8 cellular contexts compared by ENCODE assay signal in the genomic region with DNA sequence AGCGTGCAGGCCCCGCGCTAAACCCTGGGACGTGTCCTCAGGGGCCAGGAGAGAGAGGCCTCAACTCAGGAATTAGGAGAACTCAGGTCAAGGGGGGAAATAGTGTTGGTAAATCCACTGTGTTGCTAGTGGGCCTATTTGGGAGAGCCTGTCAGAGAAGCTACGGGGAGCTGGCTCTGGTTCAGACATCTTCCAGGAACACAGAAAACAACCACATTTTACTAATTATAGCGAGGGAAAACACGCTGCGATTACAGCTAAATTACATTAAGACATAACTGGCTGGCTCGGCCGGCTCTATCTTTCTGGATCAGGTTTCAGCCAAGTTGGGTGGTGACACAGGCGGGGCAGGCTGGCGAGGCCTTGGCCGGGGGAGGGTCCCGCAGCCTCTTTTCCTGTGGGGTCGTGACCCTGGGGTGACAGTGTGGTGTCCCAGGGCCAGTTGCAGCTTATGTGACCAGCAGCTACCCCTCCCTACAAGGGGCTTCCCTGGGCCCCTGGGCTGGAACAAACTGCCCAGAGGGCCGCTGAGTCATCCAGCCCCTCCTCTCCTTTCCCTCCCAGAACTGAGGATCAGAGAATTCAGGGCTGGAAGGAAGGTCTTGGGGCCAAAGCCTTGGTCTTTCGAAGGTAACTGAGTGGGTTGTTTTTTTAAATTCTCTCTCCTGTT.
A peak's percentile ranks its signal among the peaks of the same experiment; 100 is the strongest.
DNase-seq lines count a peak whose midpoint lies in the region; ATAC-seq and TF ChIP-seq lines count a peak whose summit lies in the region.

No MANE protein-coding gene starts in this region.

- H3K9ac ChIP-seq in Karpas-422 (ENCODE audit: low read length) = no peak overlapping the region

- POLR2A ChIA-PET in activated naive CD8-positive, alpha-beta T cell treated with anti-CD3 and anti-CD28 coated beads, Interleukin-2, amount 10 ng/mL, durations not matched to agents 7 days and 5 days (lab: Charles Lee) = no interaction called here

- H3K27me3 ChIP-seq in lung (ENCODE audit: control insufficient read depth, insufficient read depth) (no peaks in the 10 kb centered on the region), Karpas-422 (ENCODE audit: low read length) (no peaks in the 10 kb centered on the region)

- H3K4me2 ChIP-seq in Karpas-422 (ENCODE audit: low read depth, low read length, poor library complexity, severe bottlenecking) = no peak overlapping the region

- no peak for ATAC-seq in activated naive CD8-positive, alpha-beta T cell treated with anti-CD3 and anti-CD28 coated beads, Interleukin-2, amount 10 ng/mL, durations not matched to agents 7 days and 5 days (ENCODE audit: low read depth)
- peak; percentile 83 for ATAC-seq in lung (ENCODE audit: insufficient read depth, low FRiP score)
- ATAC-seq in HG03571 (IDR thresholded peaks at IDR 0.05; ENCODE audit: unreplicated experiment) = no peak

- H3K9me3 Mint-ChIP-seq in activated naive CD8-positive, alpha-beta T cell treated with anti-CD3 and anti-CD28 coated beads, Interleukin-2, amount 10 ng/mL, durations not matched to agents 7 days and 5 days = no peaks in the 10 kb centered on the region
- H3K9me3 Mint-ChIP-seq in activated naive CD8-positive, alpha-beta T cell treated with anti-CD3 and anti-CD28 coated beads for 36 hours = no peaks in the 10 kb centered on the region

- TF ChIP-seq CTCF in choroid plexus epithelial cell (conservative IDR thresholded peaks at IDR 0.05; ENCODE audit: low read depth, low read length) = no peak
- TF ChIP-seq CTCF in lung (IDR thresholded peaks at IDR 0.05; ENCODE audit: control extremely low read depth, extremely low read depth) = no peak

- H3K9me2 ChIP-seq in Karpas-422 (replicated peaks; ENCODE audit: insufficient read depth, low read length) = no peaks in the 10 kb centered on the region

- H3K27me3 Mint-ChIP-seq in activated naive CD8-positive, alpha-beta T cell treated with anti-CD3 and anti-CD28 coated beads, Interleukin-2, amount 10 ng/mL, durations not matched to agents 7 days and 5 days = peaks cover 6% of the 10 kb centered on the region
- H3K27me3 Mint-ChIP-seq in activated naive CD8-positive, alpha-beta T cell treated with anti-CD3 and anti-CD28 coated beads for 36 hours = peaks cover 5% of the 10 kb centered on the region

- H3K27ac Mint-ChIP-seq in activated naive CD8-positive, alpha-beta T cell treated with anti-CD3 and anti-CD28 coated beads, Interleukin-2, amount 10 ng/mL, durations not matched to agents 7 days and 5 days = peak overlapping the region; percentile 46
- H3K27ac Mint-ChIP-seq in activated naive CD8-positive, alpha-beta T cell treated with anti-CD3 and anti-CD28 coated beads for 36 hours = no peak overlapping the region

- peak overlapping the region; percentile 30 for H3K4me3 ChIP-seq in choroid plexus epithelial cell (ENCODE audit: low read depth, low read length)
- H3K4me3 ChIP-seq in lung = no peak overlapping the region
- no peak overlapping the region for H3K4me3 ChIP-seq in Karpas-422 (ENCODE audit: low read length)

- no peaks in the 10 kb centered on the region for H3K79me2 ChIP-seq in Karpas-422 (ENCODE audit: low read length)

- H3K27ac ChIP-seq in lung (ENCODE audit: low read depth in 1 of 2, low read length in 1 of 2) (peak overlapping the region; percentile 65 to 74), Karpas-422 (ENCODE audit: low read length) (no peak overlapping the region)

- no peaks in the 10 kb centered on the region for H3K36me3 ChIP-seq in lung (ENCODE audit: control insufficient read depth in 2 of 2, insufficient read depth in 2 of 2, low read length in 2 of 2)
- H3K36me3 ChIP-seq in Karpas-422 (ENCODE audit: insufficient read depth, low read length) = no peaks in the 10 kb centered on the region

- H3K4me1 ChIP-seq in lung (ENCODE audit: control insufficient read depth in 2 of 2, insufficient read depth in 2 of 2, low read length in 2 of 2) (peaks cover 6 to 19% of the 10 kb centered on the region in 2 donors), Karpas-422 (ENCODE audit: low read length) (no peaks in the 10 kb centered on the region)

- H3K9me3 ChIP-seq in lung (ENCODE audit: control insufficient read depth in 2 of 2, insufficient read depth in 1 of 2, low read length in 1 of 2) (peaks cover 0 to 5% of the 10 kb centered on the region in 2 donors), Karpas-422 (ENCODE audit: low read length) (no peaks in the 10 kb centered on the region)

- H4K20me1 ChIP-seq in Karpas-422 (ENCODE audit: insufficient read depth, low read depth, low read length) = no peaks in the 10 kb centered on the region

- no peaks in the 10 kb centered on the region for H3K36me3 Mint-ChIP-seq in activated naive CD8-positive, alpha-beta T cell treated with anti-CD3 and anti-CD28 coated beads, Interleukin-2, amount 10 ng/mL, durations not matched to agents 7 days and 5 days
- H3K36me3 Mint-ChIP-seq in activated naive CD8-positive, alpha-beta T cell treated with anti-CD3 and anti-CD28 coated beads for 36 hours = no peaks in the 10 kb centered on the region

- no peak overlapping the region for H2AFZ ChIP-seq in Karpas-422 (ENCODE audit: low read length)

- no peak for DNase-seq in activated naive CD8-positive, alpha-beta T cell treated with anti-CD3 and anti-CD28 coated beads, Interleukin-2, amount 10 ng/mL, durations not matched to agents 7 days and 5 days
- DNase-seq in activated naive CD8-positive, alpha-beta T cell treated with anti-CD3 and anti-CD28 coated beads for 36 hours = no peak
- DNase-seq in choroid plexus epithelial cell (ENCODE audit: low read depth) (peak; percentile 86), lung (ENCODE audit: low spot score) (peak; percentile 44), superior temporal gyrus (ENCODE audit: extremely low spot score) (no peak), Karpas-422 (no peak)
- DNase-seq in activated CD4-positive, alpha-beta T cell treated with anti-CD3 and anti-CD28 coated beads for 48 hours = no peak

- WGBS in lung, 2 donors = 33 to 40% methylated on average over 17 of the region's 17 CpGs

- no peak overlapping the region for H3K4me3 Mint-ChIP-seq in activated naive CD8-positive, alpha-beta T cell treated with anti-CD3 and anti-CD28 coated beads, Interleukin-2, amount 10 ng/mL, durations not matched to agents 7 days and 5 days
- H3K4me3 Mint-ChIP-seq in activated naive CD8-positive, alpha-beta T cell treated with anti-CD3 and anti-CD28 coated beads for 36 hours = no peak overlapping the region

- no peaks in the 10 kb centered on the region for H3K4me1 Mint-ChIP-seq in activated naive CD8-positive, alpha-beta T cell treated with anti-CD3 and anti-CD28 coated beads, Interleukin-2, amount 10 ng/mL, durations not matched to agents 7 days and 5 days
- no peaks in the 10 kb centered on the region for H3K4me1 Mint-ChIP-seq in activated naive CD8-positive, alpha-beta T cell treated with anti-CD3 and anti-CD28 coated beads for 36 hours

Comparison
In these comparisons a context has a peak if more than half of its experiments do, and no peak if none do; other contexts are left out.
1. DNase-seq: peak in choroid plexus epithelial cell (single experiment) and lung (single experiment); none in activated naive CD8-positive, alpha-beta T cell treated with anti-CD3 and anti-CD28 coated beads, Interleukin-2, amount 10 ng/mL, durations not matched to agents 7 days and 5 days (single experiment), activated naive CD8-positive, alpha-beta T cell treated with anti-CD3 and anti-CD28 coated beads for 36 hours (single experiment), superior temporal gyrus (single experiment), activated CD4-positive, alpha-beta T cell treated with anti-CD3 and anti-CD28 coated beads for 48 hours (single experiment) and Karpas-422 (single experiment).